Comparison of ENCODE assay signal across 1 cellular context in genomic region chr15:53869044-53869805, GRCh38.
A peak's percentile ranks its signal among the peaks of the same experiment; 100 is the strongest.
TF ChIP-seq lines count a peak whose summit lies in the region.

No MANE protein-coding gene starts in this region.

TF ChIP-seq in A549, 52 proteins besides CTCF, POLR2A, EP300 and RAD21:
- TF ChIP-seq REST (IDR thresholded peaks at IDR 0.05) (no peak), MAFK (IDR thresholded peaks at IDR 0.05; ENCODE audit: partially characterized antibody) (peak; percentile 38)
